26 cellular contexts compared by ENCODE assay signal in the genomic region with DNA sequence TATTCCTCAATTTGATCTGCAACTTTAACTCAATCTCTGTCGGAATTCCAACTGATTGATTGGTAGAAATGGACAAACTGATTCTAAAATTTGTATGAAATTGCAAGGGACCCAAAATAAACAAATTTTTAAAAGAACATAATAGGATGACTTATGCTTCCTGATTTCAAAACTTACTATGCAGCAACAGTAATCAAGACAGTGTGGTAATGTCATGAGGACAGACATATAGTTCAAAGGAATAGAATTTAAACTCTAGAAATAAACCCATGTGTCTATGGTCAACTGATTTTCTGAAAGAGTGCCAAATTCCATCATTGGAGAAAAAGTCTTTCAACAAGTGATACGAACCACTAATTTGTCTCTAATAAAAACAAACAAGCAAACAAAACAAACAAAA.
"Had no signal": no experiment of that assay in that cellular context is flagged by ENCODE, and none has a peak within 500 bp of the region (broad histone marks: within the 10 kb centered on the region; RNA-seq: fewer than 3 reads in every experiment).

No MANE protein-coding gene starts in this region.

- H3K4me1 ChIP-seq: gastroesophageal sphincter, sigmoid colon, spleen had no signal

- H3K36me3 ChIP-seq: gastroesophageal sphincter, sigmoid colon, spleen, thoracic aorta had no signal

- H3K4me3 ChIP-seq: gastroesophageal sphincter, sigmoid colon, spleen had no signal

- ATAC-seq: activated CD4-positive, alpha-beta T cell treated with anti-CD3 and anti-CD28 coated beads for 36 hours; activated T-helper 17 cell treated with anti-CD3 and anti-CD28 coated beads, Interleukin-2, amount 50 U/mL, for 72 hours; effector memory CD8-positive, alpha-beta T cell; gastroesophageal sphincter; left cardiac atrium; natural killer cell; T-helper 17 cell had no signal

- H3K27me3 ChIP-seq: gastroesophageal sphincter, sigmoid colon, spleen had no signal

- DNase-seq: activated B cell treated with CpG ODN at 0.5 μM for 24 hours; activated CD4-positive, alpha-beta T cell treated with anti-CD3 and anti-CD28 coated beads for 36 hours; activated CD4-positive, alpha-beta T cell treated with anti-CD3 and anti-CD28 coated beads, Interleukin-2, amount 50 U/mL, for 4 hours; activated CD8-positive, alpha-beta memory T cell treated with anti-CD3 and anti-CD28 coated beads for 24 hours; activated CD8-positive, alpha-beta memory T cell treated with anti-CD3 and anti-CD28 coated beads, Interleukin-2, amount 50 U/mL, for 4 hours; activated naive CD4-positive, alpha-beta T cell treated with Interleukin-2 at 50 U/mL for 16 hours; activated naive CD8-positive, alpha-beta T cell treated with anti-CD3 and anti-CD28 coated beads for 36 hours; activated T-cell treated with anti-CD3 and anti-CD28 coated beads, Interleukin-2, amount 50 U/mL, for 24 hours; effector memory CD8-positive, alpha-beta T cell; head of caudate nucleus; hypothalamus; islet precursor cell; left cardiac atrium; midbrain; natural killer cell; retina; sigmoid colon; spleen; stimulated activated CD4-positive, alpha-beta T cell treated with anti-CD3 and anti-CD28 coated beads, Interleukin-4, amount 100 ng/mL, for 1 hour; stimulated activated naive CD4-positive, alpha-beta T cell; SW 1271; T-helper 17 cell had no signal

- H3K9me3 ChIP-seq: gastroesophageal sphincter, sigmoid colon, thoracic aorta had no signal

- H3K27ac ChIP-seq: epithelial cell of prostate, gastroesophageal sphincter, sigmoid colon, spleen, thoracic aorta had no signal
